Comparison of ENCODE assay signal across 10 cellular contexts in the genomic region with DNA sequence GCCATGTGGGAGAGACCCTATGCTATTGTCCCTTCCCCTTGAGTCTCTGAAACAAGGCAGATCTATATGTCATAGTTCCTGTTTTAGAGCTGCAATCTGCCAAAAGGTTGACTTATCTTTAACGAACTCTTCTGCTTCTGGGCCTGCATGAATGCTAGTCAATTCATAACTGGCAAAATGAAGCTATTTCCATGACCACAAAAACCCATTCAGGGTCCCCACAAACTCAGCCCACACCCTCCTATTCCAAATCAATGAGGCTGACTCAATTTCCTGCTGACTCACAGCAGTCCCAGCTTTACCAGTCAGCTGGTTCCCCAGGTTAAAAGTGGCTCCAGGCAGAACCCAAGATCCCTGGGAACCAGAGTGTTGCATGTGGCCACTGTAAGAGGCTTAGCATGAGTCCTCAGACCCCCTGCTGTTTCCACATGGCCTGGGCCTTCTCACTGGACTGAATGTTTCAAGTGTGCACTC. TPM values are rescaled to one million over a fixed set of nuclear protein-coding genes. Genes with fewer than 3 reads are reported as not detected.
DNase-seq lines count a peak whose midpoint lies in the region; ATAC-seq and TF ChIP-seq lines count a peak whose summit lies in the region.
"Had no signal": no experiment of that assay in that cellular context is flagged by ENCODE, and none has a peak within 500 bp of the region (broad histone marks: within the 10 kb centered on the region; RNA-seq: fewer than 3 reads in every experiment).

No MANE protein-coding gene starts in this region.

- no peaks in the 10 kb centered on the region for H3K9me2 ChIP-seq in PC-3 (replicated peaks; ENCODE audit: low read length)

- peak; percentile 17 for DNase-seq in activated CD4-positive, alpha-beta T cell treated with anti-CD3 and anti-CD28 coated beads for 36 hours
- DNase-seq in activated CD4-positive, alpha-beta T cell treated with anti-CD3 and anti-CD28 coated beads for 4 hours, result no peak
- peak; percentile 76 for DNase-seq in PC-3
- peak; percentile 86 for DNase-seq in kidney tubule cell (ENCODE audit: low spot score)
- no peak for DNase-seq in T-helper 17 cell
- no peak for DNase-seq in occipital lobe (lab: John Stamatoyannopoulos, UW)
- no peak for DNase-seq in NCI-H1694 treated with DMSO at 0.1 percent for 48 hours (lab: John Stamatoyannopoulos, UW)
- DNase-seq: activated B cell treated with CpG ODN at 0.5 μM for 24 hours, pancreas had no signal

- no peak overlapping the region for H3K4me3 Mint-ChIP-seq in activated CD4-positive, alpha-beta T cell treated with anti-CD3 and anti-CD28 coated beads for 36 hours
- no peak overlapping the region for H3K4me3 Mint-ChIP-seq in T-helper 17 cell
- H3K4me3 Mint-ChIP-seq: activated B cell treated with CpG ODN at 0.5 μM for 24 hours had no signal

- H3K4me3 ChIP-seq in PC-3 (ENCODE audit: low read length), result no peak overlapping the region
- H3K4me3 ChIP-seq: pancreas had no signal

- peaks cover 8% of the 10 kb centered on the region for H3K4me1 Mint-ChIP-seq in activated CD4-positive, alpha-beta T cell treated with anti-CD3 and anti-CD28 coated beads for 36 hours
- no peaks in the 10 kb centered on the region for H3K4me1 Mint-ChIP-seq in T-helper 17 cell
- H3K4me1 Mint-ChIP-seq: activated B cell treated with CpG ODN at 0.5 μM for 24 hours had no signal

- H3F3A ChIP-seq in PC-3 (ENCODE audit: low read length, unreplicated experiment), result no peaks in the 10 kb centered on the region

- H3K27me3 Mint-ChIP-seq in activated CD4-positive, alpha-beta T cell treated with anti-CD3 and anti-CD28 coated beads for 36 hours, result peaks cover 7% of the 10 kb centered on the region
- H3K27me3 Mint-ChIP-seq in T-helper 17 cell, result peaks cover 5% of the 10 kb centered on the region
- H3K27me3 Mint-ChIP-seq: activated B cell treated with CpG ODN at 0.5 μM for 24 hours had no signal

- H3K27ac ChIP-seq in PC-3 (ENCODE audit: low read length), result peak overlapping the region; percentile 98
- H3K27ac ChIP-seq: pancreas had no signal

- no peak for TF ChIP-seq CTCF in PC-3 (conservative IDR thresholded peaks at IDR 0.05; ENCODE audit: low read depth, low read length)

- H3K36me3 Mint-ChIP-seq in activated CD4-positive, alpha-beta T cell treated with anti-CD3 and anti-CD28 coated beads for 36 hours (ENCODE audit: low read depth), result no peaks in the 10 kb centered on the region
- H3K36me3 Mint-ChIP-seq in T-helper 17 cell (ENCODE audit: low read depth), result peaks cover 3% of the 10 kb centered on the region

- intact Hi-C loops in activated CD4-positive, alpha-beta T cell treated with anti-CD3 and anti-CD28 coated beads for 36 hours (cut with DNase I, micrococcal nuclease), result no loop called here
- intact Hi-C loops in PC-3 (cut with micrococcal nuclease), result no loop called here

- peak overlapping the region; percentile 57 for H3K4me2 ChIP-seq in PC-3 (ENCODE audit: low read length)

- H3K4me1 ChIP-seq in PC-3 (ENCODE audit: insufficient read depth, low read length), result peaks cover 35% of the 10 kb centered on the region
- H3K4me1 ChIP-seq: pancreas had no signal

- ATAC-seq in activated CD4-positive, alpha-beta T cell treated with anti-CD3 and anti-CD28 coated beads for 36 hours, result peak; percentile 77
- ATAC-seq in HG02884 (IDR thresholded peaks at IDR 0.05; ENCODE audit: unreplicated experiment), result peak; percentile 74
- peak; percentile 85 for ATAC-seq in PC-3
- no peak for ATAC-seq in T-helper 17 cell

- peak overlapping the region; percentile 41; the same call in 1 of the 2 replicates for H2AFZ ChIP-seq in PC-3 (ENCODE audit: low read length)

- H3K27ac Mint-ChIP-seq in activated CD4-positive, alpha-beta T cell treated with anti-CD3 and anti-CD28 coated beads for 36 hours, result peak overlapping the region; percentile 10
- H3K27ac Mint-ChIP-seq in T-helper 17 cell, result no peak overlapping the region
- H3K27ac Mint-ChIP-seq: activated B cell treated with CpG ODN at 0.5 μM for 24 hours had no signal

- H3K36me3 ChIP-seq in PC-3 (ENCODE audit: low read depth, low read length), result no peaks in the 10 kb centered on the region
- H3K36me3 ChIP-seq: pancreas had no signal

- CTCF ChIA-PET in activated CD4-positive, alpha-beta T cell treated with anti-CD3 and anti-CD28 coated beads for 36 hours (lab: Charles Lee), result interaction anchor here (0.7 kb wide), 1 partner anchor 12 kb away, joined by 3 read pairs; no protein-coding TSS in a partner anchor
- CTCF ChIA-PET in PC-3 (lab: Charles Lee), result no interaction called here

- BruUV-seq in PC-3 (replicated peaks; lab: Mats Ljungman, UMichigan), result no TSS peak

- H3K9me3 ChIP-seq in PC-3 (ENCODE audit: low read length) (no peaks in the 10 kb centered on the region), T-helper 17 cell (ENCODE audit: control insufficient read depth, low read length, poor library complexity, severe bottlenecking) (no peaks in the 10 kb centered on the region)
- H3K9me3 ChIP-seq: pancreas had no signal

- POLR2A ChIA-PET in activated CD4-positive, alpha-beta T cell treated with anti-CD3 and anti-CD28 coated beads for 36 hours (lab: Charles Lee), result no interaction called here
- POLR2A ChIA-PET in PC-3 (lab: Charles Lee; ENCODE audit: unreplicated experiment), result interaction anchor here (0.6 kb wide), 1 partner anchor 297 kb away, joined by 6 read pairs; no protein-coding TSS in a partner anchor

- no peaks in the 10 kb centered on the region for H3K79me2 ChIP-seq in PC-3 (ENCODE audit: low read length)

- H3K9ac ChIP-seq in PC-3 (ENCODE audit: low read length), result peak overlapping the region; percentile 69

- no peaks in the 10 kb centered on the region for H3K27me3 ChIP-seq in PC-3 (ENCODE audit: low read length)
- H3K27me3 ChIP-seq: pancreas had no signal

- H4K20me1 ChIP-seq in PC-3 (ENCODE audit: low read length), result no peaks in the 10 kb centered on the region

- no peaks in the 10 kb centered on the region for H3K9me3 Mint-ChIP-seq in activated CD4-positive, alpha-beta T cell treated with anti-CD3 and anti-CD28 coated beads for 36 hours (ENCODE audit: low read depth)

RNA-seq across cellular contexts. Expression of a gene that starts 25.2 kb away (rescaled TPM):
- not detected for total RNA-seq in activated CD4-positive, alpha-beta T cell treated with anti-CD3 and anti-CD28 coated beads for 36 hours
- total RNA-seq in PC-3 (2014; rRNA removed), result 10.7 and 16.4 TPM in 2 replicates
- total RNA-seq in T-helper 17 cell, result not detected
- total RNA-seq in occipital lobe, result not detected
- total RNA-seq: activated B cell treated with CpG ODN at 0.5 μM for 24 hours had no signal

Comparison
In these comparisons a context has a peak if more than half of its experiments do, and no peak if none do; other contexts are left out.
1. DNase-seq: peak in activated CD4-positive, alpha-beta T cell treated with anti-CD3 and anti-CD28 coated beads for 36 hours (single experiment), PC-3 (single experiment) and kidney tubule cell (single experiment); none in activated CD4-positive, alpha-beta T cell treated with anti-CD3 and anti-CD28 coated beads for 4 hours (0 of 2), T-helper 17 cell (0 of 3), occipital lobe (single experiment) and NCI-H1694 treated with DMSO at 0.1 percent for 48 hours (single experiment).
2. RNA of a gene that starts 25.2 kb away (total RNA-seq): 10.7 to 16.4 TPM in PC-3; not detected in activated CD4-positive, alpha-beta T cell treated with anti-CD3 and anti-CD28 coated beads for 36 hours, not detected in T-helper 17 cell and not detected in occipital lobe (single experiment); every median in the first group is over 10 times any median in the second.